Comparison of ENCODE assay signal across 22 cellular contexts in the genomic region with DNA sequence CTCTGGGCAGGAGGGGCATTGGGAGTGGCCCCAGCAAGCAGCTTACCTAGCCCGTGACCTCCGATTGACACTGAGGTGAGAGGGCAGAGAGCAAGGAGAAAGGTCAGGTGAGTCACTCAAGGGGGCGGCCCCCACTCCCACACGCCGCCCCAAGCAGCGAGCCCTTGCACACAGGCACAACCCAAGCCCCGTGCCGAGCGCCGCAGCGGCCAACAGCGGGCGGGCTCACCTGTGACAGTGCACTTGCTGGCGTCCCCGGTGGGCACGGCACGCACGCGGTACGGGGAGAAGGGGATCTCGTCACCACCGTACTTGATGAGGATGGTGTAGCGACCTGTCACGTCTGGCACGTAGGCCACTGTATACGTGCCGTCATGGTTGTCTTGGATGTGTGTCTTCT. TPM values are rescaled to one million over a fixed set of nuclear protein-coding genes. Genes with fewer than 3 reads are reported as not detected.
DNase-seq lines count a peak whose midpoint lies in the region; ATAC-seq and TF ChIP-seq lines count a peak whose summit lies in the region.
"Had no signal": no experiment of that assay in that cellular context is flagged by ENCODE, and none has a peak within 500 bp of the region (broad histone marks: within the 10 kb centered on the region; RNA-seq: fewer than 3 reads in every experiment).

No MANE protein-coding gene starts in this region.

- DNase-seq in natural killer cell (no peak), T-helper 17 cell (peak in 1 of 3 donors; percentile 3), NCI-H226 (no peak), ACHN (no peak)
- DNase-seq in natural killer cell treated with Interleukin-12 subunit alpha and Interleukin-12 subunit beta and Interleukin-15 and Interleukin-18, amount 100 ng/mL, for 72 hours (ENCODE audit: low spot score), result no peak
- DNase-seq: activated CD8-positive, alpha-beta T cell treated with anti-CD3 and anti-CD28 coated beads, Interleukin-2, amount 10 ng/mL, durations not matched to agents 7 days and 5 days; activated T-cell treated with anti-CD3 and anti-CD28 coated beads, Interleukin-2, amount 50 U/mL, for 1 hour; amygdala; CD4-positive, alpha-beta T cell; DMS 273 treated with DMSO at 0.1 percent for 48 hours; NCI-H1436 treated with DMSO at 0.1 percent for 48 hours; NCI-H524; stimulated activated CD8-positive, alpha-beta memory T cell treated with anti-CD3 and anti-CD28 coated beads, Interleukin-4, amount 100 ng/mL, for 48 hours; substantia nigra had no signal

- intact Hi-C loops in natural killer cell (cut with micrococcal nuclease), result no loop called here

- H3K9ac ChIP-seq in muscle layer of colon (ENCODE audit: low read length), result no peak overlapping the region

- no peaks in the 10 kb centered on the region for H3K36me3 Mint-ChIP-seq in natural killer cell
- H3K36me3 Mint-ChIP-seq in natural killer cell treated with Interleukin-12 subunit alpha and Interleukin-12 subunit beta and Interleukin-15 and Interleukin-18, amount 100 ng/mL, for 72 hours, result no peaks in the 10 kb centered on the region
- H3K36me3 Mint-ChIP-seq in T-helper 17 cell (ENCODE audit: low read depth), result no peaks in the 10 kb centered on the region

- peaks cover 5 to 14% of the 10 kb centered on the region in 2 donors for H3K4me1 Mint-ChIP-seq in natural killer cell
- H3K4me1 Mint-ChIP-seq in natural killer cell treated with Interleukin-12 subunit alpha and Interleukin-12 subunit beta and Interleukin-15 and Interleukin-18, amount 100 ng/mL, for 72 hours (ENCODE audit: low read depth in 2 of 2), result peaks cover 5 to 17% of the 10 kb centered on the region in 2 donors
- H3K4me1 Mint-ChIP-seq in T-helper 17 cell, result peaks cover 19% of the 10 kb centered on the region

- no peak for TF ChIP-seq CTCF in natural killer cell (IDR thresholded peaks at IDR 0.05)

- in situ Hi-C loops in ACHN (cut with HindIII; ENCODE audit: low pct_ligation_motif_present, low pct_unique_long_range_greater_than_20kb, low sequenced_read_pairs), result no loop called here

- H3K4me1 ChIP-seq in muscle layer of colon (ENCODE audit: insufficient read depth, low read length), result peaks cover 6% of the 10 kb centered on the region

- H3K27ac Mint-ChIP-seq in natural killer cell, result peak overlapping the region; percentile 51 to 78
- no peak overlapping the region for H3K27ac Mint-ChIP-seq in natural killer cell treated with Interleukin-12 subunit alpha and Interleukin-12 subunit beta and Interleukin-15 and Interleukin-18, amount 100 ng/mL, for 72 hours
- H3K27ac Mint-ChIP-seq in T-helper 17 cell, result peak overlapping the region; percentile 2
- H3K27ac Mint-ChIP-seq: dendritic cell treated with granulocyte-macrophage colony-stimulating factor and Interleukin-4, amounts not matched to agents 40 ng/mL and 50 ng/mL, for 4 days; progenitor cell of endocrine pancreas had no signal

- H3K9me3 ChIP-seq in T-helper 17 cell (ENCODE audit: control insufficient read depth, low read length, poor library complexity, severe bottlenecking) (no peaks in the 10 kb centered on the region), muscle layer of colon (ENCODE audit: low read length) (no peaks in the 10 kb centered on the region)
- H3K9me3 ChIP-seq: neutrophil, vagina had no signal

- H3K4me3 Mint-ChIP-seq in natural killer cell, result no peak overlapping the region
- H3K4me3 Mint-ChIP-seq in natural killer cell treated with Interleukin-12 subunit alpha and Interleukin-12 subunit beta and Interleukin-15 and Interleukin-18, amount 100 ng/mL, for 72 hours, result no peak overlapping the region
- H3K4me3 Mint-ChIP-seq in T-helper 17 cell, result peak overlapping the region; percentile 31
- H3K4me3 Mint-ChIP-seq: activated CD8-positive, alpha-beta T cell treated with anti-CD3 and anti-CD28 coated beads, Interleukin-2, amount 10 ng/mL, durations not matched to agents 7 days and 5 days; CD4-positive, alpha-beta T cell; dendritic cell treated with granulocyte-macrophage colony-stimulating factor and Interleukin-4, amounts not matched to agents 40 ng/mL and 50 ng/mL, for 4 days had no signal

- H3K4me3 ChIP-seq in muscle layer of colon (ENCODE audit: low read depth in 1 of 2, low read length in 2 of 2), result no peak overlapping the region
- H3K4me3 ChIP-seq: lung, vagina had no signal

- peaks cover 96% of the 10 kb centered on the region for H3K36me3 ChIP-seq in muscle layer of colon (ENCODE audit: insufficient read depth, low read length)

- ATAC-seq in natural killer cell (no peak), T-helper 17 cell (no peak), GM19467 (IDR thresholded peaks at IDR 0.05; ENCODE audit: unreplicated experiment) (no peak)
- ATAC-seq in natural killer cell treated with Interleukin-12 subunit alpha and Interleukin-12 subunit beta and Interleukin-15 and Interleukin-18, amount 100 ng/mL, for 72 hours, result no peak
- ATAC-seq: activated CD8-positive, alpha-beta T cell treated with anti-CD3 and anti-CD28 coated beads, Interleukin-2, amount 10 ng/mL, durations not matched to agents 7 days and 5 days; Panc1 had no signal

- H3K27ac ChIP-seq in muscle layer of colon (ENCODE audit: low read depth, low read length), result peak overlapping the region; percentile 43
- H3K27ac ChIP-seq: neutrophil, vagina had no signal

- no peaks in the 10 kb centered on the region for H3K27me3 ChIP-seq in muscle layer of colon (ENCODE audit: control insufficient read depth in 1 of 2, insufficient read depth in 2 of 2, low read length in 2 of 2)
- H3K27me3 ChIP-seq: neutrophil, vagina had no signal

- no peaks in the 10 kb centered on the region for H3K9me3 Mint-ChIP-seq in natural killer cell
- no peaks in the 10 kb centered on the region for H3K9me3 Mint-ChIP-seq in natural killer cell treated with Interleukin-12 subunit alpha and Interleukin-12 subunit beta and Interleukin-15 and Interleukin-18, amount 100 ng/mL, for 72 hours
- H3K9me3 Mint-ChIP-seq: CD4-positive, alpha-beta T cell; dendritic cell treated with granulocyte-macrophage colony-stimulating factor and Interleukin-4, amounts not matched to agents 40 ng/mL and 50 ng/mL, for 4 days had no signal

- H3K27me3 Mint-ChIP-seq in natural killer cell (ENCODE audit: low read depth in 2 of 2) (no peaks in the 10 kb centered on the region), T-helper 17 cell (no peaks in the 10 kb centered on the region)
- no peaks in the 10 kb centered on the region for H3K27me3 Mint-ChIP-seq in natural killer cell treated with Interleukin-12 subunit alpha and Interleukin-12 subunit beta and Interleukin-15 and Interleukin-18, amount 100 ng/mL, for 72 hours
- H3K27me3 Mint-ChIP-seq: CD4-positive, alpha-beta T cell; dendritic cell treated with granulocyte-macrophage colony-stimulating factor and Interleukin-4, amounts not matched to agents 40 ng/mL and 50 ng/mL, for 4 days; progenitor cell of endocrine pancreas had no signal

RNA-seq across cellular contexts. Expression of a gene that starts 17.2 kb away (rescaled TPM):
- 1,000 to 10,000 TPM; 2,872 to 3,483 (median 2,927) TPM for total RNA-seq in natural killer cell
- total RNA-seq in natural killer cell treated with Interleukin-12 subunit alpha and Interleukin-12 subunit beta and Interleukin-15 and Interleukin-18, amount 100 ng/mL, for 72 hours, result 100 to 1,000 TPM; 574 to 727 TPM
- 1,000 to 10,000 TPM; 1,780 to 2,536 TPM for total RNA-seq in T-helper 17 cell

RNA-seq across cellular contexts. Expression of a gene that starts 21.9 kb away (rescaled TPM):
- total RNA-seq in natural killer cell (100 to 1,000 TPM; 141 to 175 (median 152) TPM), T-helper 17 cell (100 to 1,000 TPM; 121 to 132 TPM)
- 10 to 100 TPM; 49.2 to 61.9 TPM for total RNA-seq in natural killer cell treated with Interleukin-12 subunit alpha and Interleukin-12 subunit beta and Interleukin-15 and Interleukin-18, amount 100 ng/mL, for 72 hours

RNA-seq across cellular contexts. Expression of a gene that starts 41.0 kb away (rescaled TPM):
- 1,000 to 10,000 TPM; 2,249 to 2,456 (median 2,324) TPM for total RNA-seq in natural killer cell
- 1,000 to 10,000 TPM; 1,953 to 2,194 TPM for total RNA-seq in natural killer cell treated with Interleukin-12 subunit alpha and Interleukin-12 subunit beta and Interleukin-15 and Interleukin-18, amount 100 ng/mL, for 72 hours
- total RNA-seq in T-helper 17 cell, result 1,000 to 10,000 TPM; 4,596 to 4,820 TPM

RNA-seq across cellular contexts. Expression of a gene that starts 51.8 kb away (rescaled TPM):
- total RNA-seq in natural killer cell (10 to 100 TPM; 16.7 to 19.6 (median 16.8) TPM), T-helper 17 cell (10 to 100 TPM; 20.5 to 22.6 TPM)
- total RNA-seq in natural killer cell treated with Interleukin-12 subunit alpha and Interleukin-12 subunit beta and Interleukin-15 and Interleukin-18, amount 100 ng/mL, for 72 hours, result 10 to 100 TPM; 12.4 to 14.6 TPM

RNA-seq across cellular contexts. Expression of a gene that starts 54.1 kb away (rescaled TPM):
- total RNA-seq in natural killer cell, result 10 to 100 TPM; 67.3 to 87.2 (median 67.7) TPM
- 10 to 100 TPM; 47.4 to 73.7 TPM for total RNA-seq in natural killer cell treated with Interleukin-12 subunit alpha and Interleukin-12 subunit beta and Interleukin-15 and Interleukin-18, amount 100 ng/mL, for 72 hours
- 10 to 100 TPM; 84.1 to 95.7 TPM for total RNA-seq in T-helper 17 cell

Comparison
In these comparisons a context has a peak if more than half of its experiments do, and no peak if none do; other contexts are left out.
1. H3K27ac Mint-ChIP-seq: peak in natural killer cell (2 of 2) and T-helper 17 cell (single experiment); none in natural killer cell treated with Interleukin-12 subunit alpha and Interleukin-12 subunit beta and Interleukin-15 and Interleukin-18, amount 100 ng/mL, for 72 hours (0 of 2).